ENCODE assay signal across 9 cellular contexts in genomic region chr1:38872401-38873026, GRCh38. TPM values are rescaled to one million over a fixed set of nuclear protein-coding genes. Genes with fewer than 3 reads are reported as not detected.
DNase-seq lines count a peak whose midpoint lies in the region; ATAC-seq and TF ChIP-seq lines count a peak whose summit lies in the region.
"Had no signal": no experiment of that assay in that cellular context is flagged by ENCODE, and none has a peak within 500 bp of the region (broad histone marks: within the 10 kb centered on the region; RNA-seq: fewer than 3 reads in every experiment).

No MANE protein-coding gene starts in this region.

- H3K9me3 Mint-ChIP-seq in activated CD8-positive, alpha-beta T cell treated with anti-CD3 and anti-CD28 coated beads, Interleukin-2, amount 10 ng/mL, durations not matched to agents 7 days and 5 days (ENCODE audit: insufficient read depth), result no peaks in the 10 kb centered on the region

- peak overlapping the region; percentile 76 for H3K9ac ChIP-seq in DND-41 (ENCODE audit: low read depth, low read length)
- peak overlapping the region; percentile 62 for H3K9ac ChIP-seq in fibroblast of lung (ENCODE audit: insufficient read depth, low read length)

- peak overlapping the region; percentile 73 for H3K27ac ChIP-seq in DND-41 (ENCODE audit: low read length)
- H3K27ac ChIP-seq in fibroblast of lung (ENCODE audit: insufficient read depth, low read length), result peak overlapping the region; percentile 11
- H3K27ac ChIP-seq in neutrophil, result peak overlapping the region; percentile 80

- CTCF ChIA-PET in activated CD8-positive, alpha-beta T cell treated with anti-CD3 and anti-CD28 coated beads, Interleukin-2, amount 10 ng/mL, durations not matched to agents 7 days and 5 days (lab: Charles Lee), result interaction anchor here (1.0 to 2.0 kb wide), 6 partner anchors 12 to 734 kb away, joined by 3 to 6 read pairs (median 4); no protein-coding TSS in a partner anchor

- H3K36me3 Mint-ChIP-seq in activated CD8-positive, alpha-beta T cell treated with anti-CD3 and anti-CD28 coated beads, Interleukin-2, amount 10 ng/mL, durations not matched to agents 7 days and 5 days (ENCODE audit: low read depth), result peaks cover 14% of the 10 kb centered on the region

- ATAC-seq in DND-41 (ENCODE audit: insufficient read depth, low read depth) (peak; percentile 44), GM21529 (IDR thresholded peaks at IDR 0.05; ENCODE audit: unreplicated experiment) (peak; percentile 27), HG02884 (IDR thresholded peaks at IDR 0.05; ENCODE audit: unreplicated experiment) (no peak)
- ATAC-seq in activated CD8-positive, alpha-beta T cell treated with anti-CD3 and anti-CD28 coated beads, Interleukin-2, amount 10 ng/mL, durations not matched to agents 7 days and 5 days, result peak; percentile 20

- H3K4me1 ChIP-seq in DND-41 (ENCODE audit: insufficient read depth, low read length) (peaks cover 28% of the 10 kb centered on the region), fibroblast of lung (ENCODE audit: control insufficient read depth, extremely low read depth, insufficient read depth, low read length) (peaks cover 5% of the 10 kb centered on the region), neutrophil (ENCODE audit: control insufficient read depth in 1 of 2, insufficient read depth in 1 of 2, low read depth in 1 of 2, low read length in 1 of 2) (peaks cover 25 to 28% of the 10 kb centered on the region in 2 experiments)

- H3K27me3 ChIP-seq in DND-41 (ENCODE audit: insufficient read depth, low read length, poor library complexity), result no peaks in the 10 kb centered on the region
- H3K27me3 ChIP-seq in fibroblast of lung (ENCODE audit: control insufficient read depth, insufficient read depth, low read length), result no peaks in the 10 kb centered on the region
- H3K27me3 ChIP-seq in neutrophil, result no peaks in the 10 kb centered on the region

- H3K4me1 Mint-ChIP-seq in activated CD8-positive, alpha-beta T cell treated with anti-CD3 and anti-CD28 coated beads, Interleukin-2, amount 10 ng/mL, durations not matched to agents 7 days and 5 days (ENCODE audit: low read depth), result peaks cover 34% of the 10 kb centered on the region

- H2AFZ ChIP-seq in DND-41 (ENCODE audit: low read depth, low read length) (peak overlapping the region; percentile 84), fibroblast of lung (ENCODE audit: low read length) (peak overlapping the region; percentile 38)

- H4K20me1 ChIP-seq in DND-41 (ENCODE audit: insufficient read depth, low read length), result peaks cover 5% of the 10 kb centered on the region; the same call in 1 of the 2 replicates
- no peaks in the 10 kb centered on the region for H4K20me1 ChIP-seq in fibroblast of lung (ENCODE audit: control insufficient read depth, extremely low read depth, insufficient read depth, low read length)

- POLR2A ChIA-PET in activated CD8-positive, alpha-beta T cell treated with anti-CD3 and anti-CD28 coated beads, Interleukin-2, amount 10 ng/mL, durations not matched to agents 7 days and 5 days (lab: Charles Lee), result interaction anchor here (1.1 to 2.0 kb wide), 2 partner anchors 13 to 15 kb away, joined by 3 to 10 read pairs; partner anchors contain the start of gene RRAGC

- H3K36me3 ChIP-seq in DND-41 (ENCODE audit: insufficient read depth, low read length) (peaks cover 8% of the 10 kb centered on the region), fibroblast of lung (ENCODE audit: control insufficient read depth, insufficient read depth, low read length) (no peaks in the 10 kb centered on the region), neutrophil (no peaks in the 10 kb centered on the region)

- peak overlapping the region; percentile 89 for H3K4me2 ChIP-seq in DND-41 (ENCODE audit: insufficient read depth, low read length)
- H3K4me2 ChIP-seq in fibroblast of lung (ENCODE audit: extremely low read depth, insufficient read depth, low read length), result peak overlapping the region; percentile 91

- H3K9me3 ChIP-seq in DND-41 (ENCODE audit: insufficient read depth, low read length, severe bottlenecking) (no peaks in the 10 kb centered on the region), fibroblast of lung (ENCODE audit: control insufficient read depth, insufficient read depth, low read depth, low read length) (no peaks in the 10 kb centered on the region), neutrophil (no peaks in the 10 kb centered on the region)

- H3K79me2 ChIP-seq in DND-41 (ENCODE audit: insufficient read depth, low read length) (peaks cover 45% of the 10 kb centered on the region), fibroblast of lung (ENCODE audit: control insufficient read depth, insufficient read depth, low read length) (peaks cover 10% of the 10 kb centered on the region)

- DNase-seq in DND-41 (peak; percentile 53), fibroblast of lung (ENCODE audit: low read depth in 2 of 2) (peak; percentile 25 to 27), NCI-H187 treated with DMSO at 0.1 percent for 48 hours (lab: John Stamatoyannopoulos, UW) (no peak)
- DNase-seq in Jurkat, Clone E6-1 (ENCODE audit: low read depth, low spot score), result no peak
- DNase-seq in activated CD8-positive, alpha-beta T cell treated with anti-CD3 and anti-CD28 coated beads, Interleukin-2, amount 10 ng/mL, durations not matched to agents 7 days and 5 days, result peak; percentile 54

- H3K27me3 Mint-ChIP-seq in activated CD8-positive, alpha-beta T cell treated with anti-CD3 and anti-CD28 coated beads, Interleukin-2, amount 10 ng/mL, durations not matched to agents 7 days and 5 days (ENCODE audit: low read depth), result no peaks in the 10 kb centered on the region

- H3K27ac Mint-ChIP-seq in activated CD8-positive, alpha-beta T cell treated with anti-CD3 and anti-CD28 coated beads, Interleukin-2, amount 10 ng/mL, durations not matched to agents 7 days and 5 days, result peak overlapping the region; percentile 87

- H3K4me3 Mint-ChIP-seq in activated CD8-positive, alpha-beta T cell treated with anti-CD3 and anti-CD28 coated beads, Interleukin-2, amount 10 ng/mL, durations not matched to agents 7 days and 5 days, result peak overlapping the region; percentile 95

- H3K4me3 ChIP-seq in DND-41 (ENCODE audit: low read depth in 1 of 2, low read length in 2 of 2) (peak overlapping the region; percentile 85 to 96), fibroblast of lung (replicated peaks in 1 of 4; ENCODE audit: control extremely low read depth in 1 of 4, insufficient read depth in 1 of 4, low read depth in 3 of 4, low read length in 4 of 4) (peak overlapping the region; percentile 49 to 94 (median 70)), neutrophil (ENCODE audit: low read depth in 1 of 2, low read length in 1 of 2) (peak overlapping the region; percentile 76 to 93)
- H3K4me3 ChIP-seq in Jurkat, Clone E6-1 (ENCODE audit: low read length), result peak overlapping the region; percentile 89

- no peak for TF ChIP-seq CTCF in DND-41 (IDR thresholded peaks at IDR 0.05; ENCODE audit: borderline replicate concordance, extremely low read depth, low read length, poor library complexity, severe bottlenecking)
- TF ChIP-seq CTCF in fibroblast of lung (conservative IDR thresholded peaks at IDR 0.05 in 1 of 2, IDR thresholded peaks at IDR 0.05 in 1 of 2; ENCODE audit: low read depth in 1 of 2, low read length in 2 of 2), result no peak
- no peak for TF ChIP-seq CTCF in neutrophil (IDR thresholded peaks at IDR 0.05)

RNA-seq across cellular contexts. Expression of gene MYCBP, which starts 0.6 kb away (rescaled TPM):
- polyA plus RNA-seq in Jurkat, Clone E6-1 (2012; ENCODE audit: insufficient read depth, insufficient read length), result 77.5 TPM
- 10 to 100 TPM; 52.7 to 61.1 TPM for total RNA-seq in activated CD8-positive, alpha-beta T cell treated with anti-CD3 and anti-CD28 coated beads, Interleukin-2, amount 10 ng/mL, durations not matched to agents 7 days and 5 days
- 2.1 and 4.0 TPM in 2 replicates for total RNA-seq in fibroblast of lung
- polyA plus RNA-seq in fibroblast of lung, result 12.5 and 14.2 TPM in 2 replicates
- polyA plus RNA-seq in fibroblast of lung (2012), result 10.1 and 11.0 TPM in 2 replicates
- 2.7 and 5.8 TPM in 2 replicates for polyA minus RNA-seq in fibroblast of lung (ENCODE audit: low replicate concordance)

RNA-seq across cellular contexts. Expression of gene GJA9, which starts 8.9 kb away (rescaled TPM):
- 0.48 TPM for polyA plus RNA-seq in Jurkat, Clone E6-1 (2012; ENCODE audit: insufficient read depth, insufficient read length)
- not detected for total RNA-seq in activated CD8-positive, alpha-beta T cell treated with anti-CD3 and anti-CD28 coated beads, Interleukin-2, amount 10 ng/mL, durations not matched to agents 7 days and 5 days
- under 0.01 TPM in 1 of 2 replicates, not detected in the other for total RNA-seq in fibroblast of lung
- 0.02 TPM in 1 of 2 replicates, not detected in the other for polyA plus RNA-seq in fibroblast of lung
- polyA plus RNA-seq in fibroblast of lung (2012), result 0.07 TPM in 1 of 2 replicates, not detected in the other
- not detected in 2 replicates for polyA minus RNA-seq in fibroblast of lung (ENCODE audit: low replicate concordance)
- total RNA-seq: temporal lobe had no signal

RNA-seq across cellular contexts. Expression of gene RRAGC, which starts 12.9 kb away (rescaled TPM):
- 16.3 TPM for polyA plus RNA-seq in Jurkat, Clone E6-1 (2012; ENCODE audit: insufficient read depth, insufficient read length)
- total RNA-seq in activated CD8-positive, alpha-beta T cell treated with anti-CD3 and anti-CD28 coated beads, Interleukin-2, amount 10 ng/mL, durations not matched to agents 7 days and 5 days, result 10 to 100 TPM; 14.3 to 14.9 TPM
- total RNA-seq in fibroblast of lung, result 21.1 and 27.4 TPM in 2 replicates
- polyA plus RNA-seq in fibroblast of lung, result 47.2 and 53.4 TPM in 2 replicates
- 50.9 and 56.4 TPM in 2 replicates for polyA plus RNA-seq in fibroblast of lung (2012)
- 10.6 and 12.4 TPM in 2 replicates for polyA minus RNA-seq in fibroblast of lung (ENCODE audit: low replicate concordance)

Comparison
In these comparisons a context has a peak if more than half of its experiments do, and no peak if none do; other contexts are left out.
1. DNase-seq: peak in DND-41 (single experiment), activated CD8-positive, alpha-beta T cell treated with anti-CD3 and anti-CD28 coated beads, Interleukin-2, amount 10 ng/mL, durations not matched to agents 7 days and 5 days (single experiment) and fibroblast of lung (2 of 2); none in Jurkat, Clone E6-1 (single experiment) and NCI-H187 treated with DMSO at 0.1 percent for 48 hours (single experiment).
2. H3K27ac ChIP-seq: peak in every context shown above with its lines; median percentile 80 in neutrophil; 73 in DND-41; 11 in fibroblast of lung.
3. RNA of gene MYCBP, which starts 0.6 kb away (total RNA-seq): 52.7 to 61.1 TPM in activated CD8-positive, alpha-beta T cell treated with anti-CD3 and anti-CD28 coated beads, Interleukin-2, amount 10 ng/mL, durations not matched to agents 7 days and 5 days; 2.1 to 4.0 TPM in fibroblast of lung; every median in the first group is over 10 times any median in the second.
4. Peak in every context shown above with its lines, with median percentiles within 50 percentile points of each other: H3K4me3 ChIP-seq.